27 cellular contexts compared by ENCODE assay signal in the genomic region with DNA sequence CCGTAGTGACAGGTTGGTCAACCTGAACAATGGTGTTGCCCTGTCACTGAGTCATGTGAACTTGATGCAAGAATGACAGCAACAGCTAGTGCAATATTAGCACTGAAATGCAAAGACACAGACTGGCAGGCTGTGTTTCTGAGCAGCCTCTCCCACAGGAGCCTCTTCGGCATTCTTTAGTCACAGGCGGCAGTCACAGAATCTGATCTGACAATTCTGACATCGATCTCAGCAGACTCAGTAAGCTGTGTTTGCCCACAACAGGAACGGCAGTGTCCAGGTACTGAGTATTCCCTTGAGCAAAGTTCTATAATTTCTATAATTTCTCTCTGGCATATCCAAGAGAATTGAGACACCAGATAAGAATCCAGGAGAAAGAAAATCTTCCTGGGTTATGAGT.
"Had no signal": no experiment of that assay in that cellular context is flagged by ENCODE, and none has a peak within 500 bp of the region (broad histone marks: within the 10 kb centered on the region; RNA-seq: fewer than 3 reads in every experiment).

No MANE protein-coding gene starts in this region.

- H3K27me3 Mint-ChIP-seq: dendritic cell treated with granulocyte-macrophage colony-stimulating factor and Interleukin-4, amounts not matched to agents 40 ng/mL and 50 ng/mL, for 4 days; effector memory CD8-positive, alpha-beta T cell had no signal

- H3K4me3 ChIP-seq: colonic mucosa, coronary artery, dorsolateral prefrontal cortex, esophagus muscularis mucosa, esophagus squamous epithelium, gastrocnemius medialis, gastroesophageal sphincter, heart left ventricle, heart right ventricle had no signal

- H3K27ac ChIP-seq: colonic mucosa, coronary artery, dorsolateral prefrontal cortex, epithelial cell of prostate, esophagus muscularis mucosa, esophagus squamous epithelium, foreskin keratinocyte, gastrocnemius medialis, gastroesophageal sphincter, heart left ventricle, heart right ventricle had no signal

- H3K4me3 Mint-ChIP-seq: dendritic cell treated with granulocyte-macrophage colony-stimulating factor and Interleukin-4, amounts not matched to agents 40 ng/mL and 50 ng/mL, for 4 days; effector memory CD8-positive, alpha-beta T cell; endodermal cell had no signal

- H3K27ac Mint-ChIP-seq: dendritic cell treated with granulocyte-macrophage colony-stimulating factor and Interleukin-4, amounts not matched to agents 40 ng/mL and 50 ng/mL, for 4 days; effector memory CD8-positive, alpha-beta T cell; endodermal cell had no signal

- H3K27me3 ChIP-seq: colonic mucosa, dorsolateral prefrontal cortex, esophagus muscularis mucosa, esophagus squamous epithelium, foreskin keratinocyte, gastrocnemius medialis, gastroesophageal sphincter, heart left ventricle, heart right ventricle had no signal

- DNase-seq: colonic mucosa; cortex of kidney; dermis blood vessel endothelial cell; dorsolateral prefrontal cortex; effector CD4-positive, alpha-beta T cell; effector CD8-positive, alpha-beta T cell; effector memory CD4-positive, alpha-beta T cell; effector memory CD8-positive, alpha-beta T cell; endodermal cell; erythroblast; esophagus squamous epithelium; foreskin fibroblast; foreskin keratinocyte; foreskin melanocyte; gastrocnemius medialis; glutamatergic neuron; heart left ventricle; heart right ventricle had no signal

- H3K9me3 Mint-ChIP-seq: endodermal cell had no signal

- H3K9me3 ChIP-seq: colonic mucosa, esophagus muscularis mucosa, esophagus squamous epithelium, gastrocnemius medialis, gastroesophageal sphincter, heart left ventricle, heart right ventricle had no signal

- H3K36me3 ChIP-seq: colonic mucosa, esophagus muscularis mucosa, esophagus squamous epithelium, gastrocnemius medialis, gastroesophageal sphincter, heart left ventricle, heart right ventricle had no signal

- FAIRE-seq: colon, endometrium, endothelial cell of umbilical vein, frontal cortex had no signal

- H3K4me1 ChIP-seq: colonic mucosa, esophagus squamous epithelium, foreskin keratinocyte, gastrocnemius medialis, gastroesophageal sphincter, heart left ventricle, heart right ventricle had no signal
